Comparison of ENCODE assay signal across 1 cellular context in genomic region chr3:53478166-53478830, GRCh38.
A peak's percentile ranks its signal among the peaks of the same experiment; 100 is the strongest.
TF ChIP-seq lines count a peak whose summit lies in the region.

No MANE protein-coding gene starts in this region.

TF ChIP-seq in HepG2, 621 proteins besides CTCF, POLR2A, EP300 and RAD21 (continued from another document):
- TF ChIP-seq, protein P1, sequence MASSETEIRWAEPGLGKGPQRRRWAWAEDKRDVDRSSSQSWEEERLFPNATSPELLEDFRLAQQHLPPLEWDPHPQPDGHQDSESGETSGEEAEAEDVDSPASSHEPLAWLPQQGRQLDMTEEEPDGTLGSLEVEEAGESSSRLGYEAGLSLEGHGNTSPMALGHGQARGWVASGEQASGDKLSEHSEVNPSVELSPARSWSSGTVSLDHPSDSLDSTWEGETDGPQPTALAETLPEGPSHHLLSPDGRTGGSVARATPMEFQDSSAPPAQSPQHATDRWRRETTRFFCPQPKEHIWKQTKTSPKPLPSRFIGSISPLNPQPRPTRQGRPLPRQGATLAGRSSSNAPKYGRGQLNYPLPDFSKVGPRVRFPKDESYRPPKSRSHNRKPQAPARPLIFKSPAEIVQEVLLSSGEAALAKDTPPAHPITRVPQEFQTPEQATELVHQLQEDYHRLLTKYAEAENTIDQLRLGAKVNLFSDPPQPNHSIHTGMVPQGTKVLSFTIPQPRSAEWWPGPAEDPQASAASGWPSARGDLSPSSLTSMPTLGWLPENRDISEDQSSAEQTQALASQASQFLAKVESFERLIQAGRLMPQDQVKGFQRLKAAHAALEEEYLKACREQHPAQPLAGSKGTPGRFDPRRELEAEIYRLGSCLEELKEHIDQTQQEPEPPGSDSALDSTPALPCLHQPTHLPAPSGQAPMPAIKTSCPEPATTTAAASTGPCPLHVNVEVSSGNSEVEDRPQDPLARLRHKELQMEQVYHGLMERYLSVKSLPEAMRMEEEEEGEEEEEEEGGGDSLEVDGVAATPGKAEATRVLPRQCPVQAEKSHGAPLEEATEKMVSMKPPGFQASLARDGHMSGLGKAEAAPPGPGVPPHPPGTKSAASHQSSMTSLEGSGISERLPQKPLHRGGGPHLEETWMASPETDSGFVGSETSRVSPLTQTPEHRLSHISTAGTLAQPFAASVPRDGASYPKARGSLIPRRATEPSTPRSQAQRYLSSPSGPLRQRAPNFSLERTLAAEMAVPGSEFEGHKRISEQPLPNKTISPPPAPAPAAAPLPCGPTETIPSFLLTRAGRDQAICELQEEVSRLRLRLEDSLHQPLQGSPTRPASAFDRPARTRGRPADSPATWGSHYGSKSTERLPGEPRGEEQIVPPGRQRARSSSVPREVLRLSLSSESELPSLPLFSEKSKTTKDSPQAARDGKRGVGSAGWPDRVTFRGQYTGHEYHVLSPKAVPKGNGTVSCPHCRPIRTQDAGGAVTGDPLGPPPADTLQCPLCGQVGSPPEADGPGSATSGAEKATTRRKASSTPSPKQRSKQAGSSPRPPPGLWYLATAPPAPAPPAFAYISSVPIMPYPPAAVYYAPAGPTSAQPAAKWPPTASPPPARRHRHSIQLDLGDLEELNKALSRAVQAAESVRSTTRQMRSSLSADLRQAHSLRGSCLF (CRISPR knock-in tag; IDR thresholded peaks at IDR 0.05; ENCODE audit: borderline replicate concordance): no peak
- TF ChIP-seq SRSF9 (IDR thresholded peaks at IDR 0.05; ENCODE audit: borderline replicate concordance, insufficient read depth, low read depth, low read length, poor library complexity, severe bottlenecking): no peak
- no peak for TF ChIP-seq BRD4 (CRISPR knock-in tag; IDR thresholded peaks at IDR 0.05)
- peak; percentile 56 for TF ChIP-seq ZMYM4 (CRISPR knock-in tag; IDR thresholded peaks at IDR 0.05)
- no peak for TF ChIP-seq IRX3 (CRISPR knock-in tag; IDR thresholded peaks at IDR 0.05; ENCODE audit: borderline replicate concordance, low read depth)
- TF ChIP-seq TOPORS (CRISPR knock-in tag; IDR thresholded peaks at IDR 0.05): 0 out of 2 replicates have a peak, but pooled peaks have one; percentile 35
- TF ChIP-seq, protein P2, sequence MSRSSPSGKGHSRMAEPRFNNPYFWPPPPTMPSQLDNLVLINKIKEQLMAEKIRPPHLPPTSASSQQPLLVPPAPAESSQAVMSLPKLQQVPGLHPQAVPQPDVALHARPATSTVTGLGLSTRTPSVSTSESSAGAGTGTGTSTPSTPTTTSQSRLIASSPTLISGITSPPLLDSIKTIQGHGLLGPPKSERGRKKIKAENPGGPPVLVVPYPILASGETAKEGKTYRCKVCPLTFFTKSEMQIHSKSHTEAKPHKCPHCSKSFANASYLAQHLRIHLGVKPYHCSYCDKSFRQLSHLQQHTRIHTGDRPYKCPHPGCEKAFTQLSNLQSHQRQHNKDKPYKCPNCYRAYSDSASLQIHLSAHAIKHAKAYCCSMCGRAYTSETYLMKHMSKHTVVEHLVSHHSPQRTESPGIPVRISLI (CRISPR knock-in tag; IDR thresholded peaks at IDR 0.05; ENCODE audit: borderline replicate concordance): peak; percentile 68; the same call in 1 of the 2 replicates
- TF ChIP-seq, protein P3, sequence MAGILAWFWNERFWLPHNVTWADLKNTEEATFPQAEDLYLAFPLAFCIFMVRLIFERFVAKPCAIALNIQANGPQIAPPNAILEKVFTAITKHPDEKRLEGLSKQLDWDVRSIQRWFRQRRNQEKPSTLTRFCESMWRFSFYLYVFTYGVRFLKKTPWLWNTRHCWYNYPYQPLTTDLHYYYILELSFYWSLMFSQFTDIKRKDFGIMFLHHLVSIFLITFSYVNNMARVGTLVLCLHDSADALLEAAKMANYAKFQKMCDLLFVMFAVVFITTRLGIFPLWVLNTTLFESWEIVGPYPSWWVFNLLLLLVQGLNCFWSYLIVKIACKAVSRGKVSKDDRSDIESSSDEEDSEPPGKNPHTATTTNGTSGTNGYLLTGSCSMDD (CRISPR knock-in tag; IDR thresholded peaks at IDR 0.05): no peak
- TF ChIP-seq ZNF619 (CRISPR knock-in tag; IDR thresholded peaks at IDR 0.05): no peak
- TF ChIP-seq REL (CRISPR knock-in tag; conservative IDR thresholded peaks at IDR 0.05): no peak
- TF ChIP-seq PAX8 (CRISPR knock-in tag; IDR thresholded peaks at IDR 0.05; ENCODE audit: borderline replicate concordance): no peak
- no peak for TF ChIP-seq RFX3 (CRISPR knock-in tag; IDR thresholded peaks at IDR 0.05)
- TF ChIP-seq ZFP1 (CRISPR knock-in tag; IDR thresholded peaks at IDR 0.05): 0 out of 2 replicates have a peak, but pooled peaks have one; percentile 31
- no peak for TF ChIP-seq ZNF282 (IDR thresholded peaks at IDR 0.05; ENCODE audit: partially characterized antibody)
- TF ChIP-seq MTA1 (CRISPR knock-in tag; IDR thresholded peaks at IDR 0.05; ENCODE audit: borderline replicate concordance): 0 out of 2 replicates have a peak, but pooled peaks have one; percentile 34
- TF ChIP-seq, protein P4, sequence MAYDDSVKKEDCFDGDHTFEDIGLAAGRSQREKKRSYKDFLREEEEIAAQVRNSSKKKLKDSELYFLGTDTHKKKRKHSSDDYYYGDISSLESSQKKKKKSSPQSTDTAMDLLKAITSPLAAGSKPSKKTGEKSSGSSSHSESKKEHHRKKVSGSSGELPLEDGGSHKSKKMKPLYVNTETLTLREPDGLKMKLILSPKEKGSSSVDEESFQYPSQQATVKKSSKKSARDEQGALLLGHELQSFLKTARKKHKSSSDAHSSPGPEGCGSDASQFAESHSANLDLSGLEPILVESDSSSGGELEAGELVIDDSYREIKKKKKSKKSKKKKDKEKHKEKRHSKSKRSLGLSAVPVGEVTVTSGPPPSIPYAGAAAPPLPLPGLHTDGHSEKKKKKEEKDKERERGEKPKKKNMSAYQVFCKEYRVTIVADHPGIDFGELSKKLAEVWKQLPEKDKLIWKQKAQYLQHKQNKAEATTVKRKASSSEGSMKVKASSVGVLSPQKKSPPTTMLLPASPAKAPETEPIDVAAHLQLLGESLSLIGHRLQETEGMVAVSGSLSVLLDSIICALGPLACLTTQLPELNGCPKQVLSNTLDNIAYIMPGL (CRISPR knock-in tag; IDR thresholded peaks at IDR 0.05; ENCODE audit: borderline replicate concordance in 1 of 2, low read depth in 1 of 2): peak in 1 of 2 experiments; percentile 24; a peak in 1 of 4 replicates
- TF ChIP-seq ZNF253 (CRISPR knock-in tag; IDR thresholded peaks at IDR 0.05; ENCODE audit: borderline replicate concordance): no peak
- TF ChIP-seq, protein P5, sequence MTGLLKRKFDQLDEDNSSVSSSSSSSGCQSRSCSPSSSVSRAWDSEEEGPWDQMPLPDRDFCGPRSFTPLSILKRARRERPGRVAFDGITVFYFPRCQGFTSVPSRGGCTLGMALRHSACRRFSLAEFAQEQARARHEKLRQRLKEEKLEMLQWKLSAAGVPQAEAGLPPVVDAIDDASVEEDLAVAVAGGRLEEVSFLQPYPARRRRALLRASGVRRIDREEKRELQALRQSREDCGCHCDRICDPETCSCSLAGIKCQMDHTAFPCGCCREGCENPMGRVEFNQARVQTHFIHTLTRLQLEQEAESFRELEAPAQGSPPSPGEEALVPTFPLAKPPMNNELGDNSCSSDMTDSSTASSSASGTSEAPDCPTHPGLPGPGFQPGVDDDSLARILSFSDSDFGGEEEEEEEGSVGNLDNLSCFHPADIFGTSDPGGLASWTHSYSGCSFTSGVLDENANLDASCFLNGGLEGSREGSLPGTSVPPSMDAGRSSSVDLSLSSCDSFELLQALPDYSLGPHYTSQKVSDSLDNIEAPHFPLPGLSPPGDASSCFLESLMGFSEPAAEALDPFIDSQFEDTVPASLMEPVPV (CRISPR knock-in tag; IDR thresholded peaks at IDR 0.05): no peak
- peak; percentile 87 for TF ChIP-seq ZNF331 (CRISPR knock-in tag; IDR thresholded peaks at IDR 0.05)
- no peak for TF ChIP-seq ZNF709 (CRISPR knock-in tag; IDR thresholded peaks at IDR 0.05)
- peak; percentile 92 for TF ChIP-seq ASH2L (IDR thresholded peaks at IDR 0.05; ENCODE audit: insufficient read length, low read depth, low read length)
- no peak for TF ChIP-seq ATRX (CRISPR knock-in tag; IDR thresholded peaks at IDR 0.05; ENCODE audit: borderline replicate concordance)
- 0 out of 3 replicates have a peak, but pooled peaks have one; percentile 12 for TF ChIP-seq MXI1 (IDR thresholded peaks at IDR 0.05; ENCODE audit: borderline replicate concordance, low read depth, low read length)
- TF ChIP-seq SOX5 (CRISPR knock-in tag; IDR thresholded peaks at IDR 0.05; ENCODE audit: borderline replicate concordance): peak; percentile 94
- no peak for TF ChIP-seq ZNF446 (CRISPR knock-in tag; IDR thresholded peaks at IDR 0.05)
- TF ChIP-seq, protein P6, sequence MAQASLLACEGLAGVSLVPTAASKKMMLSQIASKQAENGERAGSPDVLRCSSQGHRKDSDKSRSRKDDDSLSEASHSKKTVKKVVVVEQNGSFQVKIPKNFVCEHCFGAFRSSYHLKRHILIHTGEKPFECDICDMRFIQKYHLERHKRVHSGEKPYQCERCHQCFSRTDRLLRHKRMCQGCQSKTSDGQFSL (CRISPR knock-in tag; IDR thresholded peaks at IDR 0.05): no peak
- peak; percentile 70 for TF ChIP-seq THAP11 (CRISPR knock-in tag; IDR thresholded peaks at IDR 0.05)
- 0 out of 2 replicates have a peak, but pooled peaks have one; percentile 26 for TF ChIP-seq MXD4 (CRISPR knock-in tag; IDR thresholded peaks at IDR 0.05)
